Comparison of ENCODE assay signal across 2 cellular contexts in the genomic region with DNA sequence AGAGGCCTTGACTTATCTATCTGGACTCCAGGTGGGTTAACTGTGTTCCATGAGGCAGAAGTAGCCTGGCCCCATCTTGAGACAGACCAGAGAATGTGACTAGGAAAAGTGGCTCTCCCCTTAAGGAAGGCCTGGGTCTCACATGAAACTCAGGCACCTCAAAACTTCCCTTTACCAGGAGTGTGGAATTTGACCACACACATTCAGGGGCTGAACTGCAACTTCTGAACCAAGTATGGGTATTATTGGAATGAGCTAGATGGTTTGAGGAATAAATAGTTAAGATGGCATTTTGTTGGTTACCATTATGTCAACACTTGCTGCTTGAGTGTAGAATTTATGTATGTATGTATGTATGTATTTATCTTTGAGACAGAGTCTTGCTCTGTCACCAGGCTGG.
TF ChIP-seq lines count a peak whose summit lies in the region.

No MANE protein-coding gene starts in this region.

TF ChIP-seq in K562, 482 proteins besides CTCF, POLR2A, EP300 and RAD21 (continued from another document):
- TF ChIP-seq HLTF (IDR thresholded peaks at IDR 0.05) (no peak), TGIF2 (CRISPR knock-in tag; IDR thresholded peaks at IDR 0.05) (no peak), ERF (CRISPR knock-in tag; IDR thresholded peaks at IDR 0.05) (no peak), NFIC (IDR thresholded peaks at IDR 0.05) (no peak), ZKSCAN8 (CRISPR knock-in tag; IDR thresholded peaks at IDR 0.05) (no peak), SRSF1 (IDR thresholded peaks at IDR 0.05; ENCODE audit: low read depth, low read length) (no peak), NR2C2 (CRISPR knock-in tag; IDR thresholded peaks at IDR 0.05) (no peak), NR2C2 (tag; IDR thresholded peaks at IDR 0.05) (no peak), KLF10 (CRISPR knock-in tag; IDR thresholded peaks at IDR 0.05) (no peak), ZEB2 (IDR thresholded peaks at IDR 0.05) (no peak), ZNF175 (CRISPR knock-in tag; IDR thresholded peaks at IDR 0.05; ENCODE audit: low read depth) (no peak), TCF7L2 (IDR thresholded peaks at IDR 0.05; ENCODE audit: low read depth, low read length) (no peak), POLR2B (IDR thresholded peaks at IDR 0.05; ENCODE audit: low read depth, partially characterized antibody) (no peak)
- TF ChIP-seq, protein P1, sequence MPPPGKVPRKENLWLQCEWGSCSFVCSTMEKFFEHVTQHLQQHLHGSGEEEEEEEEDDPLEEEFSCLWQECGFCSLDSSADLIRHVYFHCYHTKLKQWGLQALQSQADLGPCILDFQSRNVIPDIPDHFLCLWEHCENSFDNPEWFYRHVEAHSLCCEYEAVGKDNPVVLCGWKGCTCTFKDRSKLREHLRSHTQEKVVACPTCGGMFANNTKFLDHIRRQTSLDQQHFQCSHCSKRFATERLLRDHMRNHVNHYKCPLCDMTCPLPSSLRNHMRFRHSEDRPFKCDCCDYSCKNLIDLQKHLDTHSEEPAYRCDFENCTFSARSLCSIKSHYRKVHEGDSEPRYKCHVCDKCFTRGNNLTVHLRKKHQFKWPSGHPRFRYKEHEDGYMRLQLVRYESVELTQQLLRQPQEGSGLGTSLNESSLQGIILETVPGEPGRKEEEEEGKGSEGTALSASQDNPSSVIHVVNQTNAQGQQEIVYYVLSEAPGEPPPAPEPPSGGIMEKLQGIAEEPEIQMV (tag; conservative IDR thresholded peaks at IDR 0.05; ENCODE audit: low read depth): no peak

TF ChIP-seq in GM12891, 5 proteins besides CTCF, POLR2A, EP300 and RAD21 (continued from another document):
- no peak for TF ChIP-seq PAX5 (IDR thresholded peaks at IDR 0.05; ENCODE audit: insufficient read depth, low read length, severe bottlenecking)
- TF ChIP-seq SPI1 (IDR thresholded peaks at IDR 0.05; ENCODE audit: low read depth, low read length): no peak
- TF ChIP-seq TAF1 (IDR thresholded peaks at IDR 0.05; ENCODE audit: low read depth, low read length): no peak
TF ChIP-seq in GM12891: peak in this region for 0.
